ENCODE assay signal across 14 cellular contexts in genomic region chr3:149572796-149573414, GRCh38.
DNase-seq lines count a peak whose midpoint lies in the region; ATAC-seq and TF ChIP-seq lines count a peak whose summit lies in the region.
"Had no signal": no experiment of that assay in that cellular context is flagged by ENCODE, and none has a peak within 500 bp of the region (broad histone marks: within the 10 kb centered on the region; RNA-seq: fewer than 3 reads in every experiment).

No MANE protein-coding gene starts in this region.

- no peak overlapping the region for H2AK5ac ChIP-seq in H9 (ENCODE audit: insufficient read length, low read length)

- H3K36me3 ChIP-seq in adipocyte (ENCODE audit: control insufficient read depth, insufficient read depth, low read length, severe bottlenecking) (peaks cover 10% of the 10 kb centered on the region), tibial nerve (peaks cover 0 to 3% (median 0%) of the 10 kb centered on the region in 3 donors)

- peak overlapping the region; percentile 55 for H2BK12ac ChIP-seq in H9 (ENCODE audit: insufficient read length, low read depth, low read length)

- peak overlapping the region in 1 of 3 experiments; percentile 56; a peak in 1 of 7 replicates for H3K27ac Mint-ChIP-seq in H9
- H3K27ac Mint-ChIP-seq: activated T-cell treated with anti-CD3 and anti-CD28 coated beads, Interleukin-2, amount 50 U/mL, for 72 hours had no signal

- H3K9ac ChIP-seq in H9 (ENCODE audit: extremely low read depth, insufficient read length, low read length) (no peak overlapping the region), adipocyte (ENCODE audit: low read length) (peak overlapping the region; percentile 9)

- H2BK120ac ChIP-seq in H9 (ENCODE audit: low read depth, low read length, poor library complexity, severe bottlenecking): no peak overlapping the region

- H3K27ac ChIP-seq in H9 (ENCODE audit: insufficient read length, low read depth, low read length): no peak overlapping the region
- H3K27ac ChIP-seq in skin epidermis: peak overlapping the region in 17 of 21 experiments; percentile 14 to 87 (median 53)
- peak overlapping the region in 2 of 4 donors; percentile 83 to 90 for H3K27ac ChIP-seq in tibial nerve
- H3K27ac ChIP-seq: testis had no signal

- no peak overlapping the region for H4K8ac ChIP-seq in H9 (replicated peaks; ENCODE audit: insufficient read length, low read depth, low read length)

- H3K27me3 Mint-ChIP-seq in H9 (ENCODE audit: low read depth): peaks cover 9% of the 10 kb centered on the region

- peaks cover 11 to 13% (median 13%) of the 10 kb centered on the region in 3 experiments for H3K36me3 Mint-ChIP-seq in H9 (ENCODE audit: insufficient read depth in 1 of 3, low read depth in 3 of 3)

- no peak for TF ChIP-seq EP300 in tibial nerve (IDR thresholded peaks at IDR 0.05)

- H2BK20ac ChIP-seq in H9 (ENCODE audit: low read depth, low read length, poor library complexity, severe bottlenecking): no peak overlapping the region

- no peak overlapping the region; the same call in 1 of the 2 replicates for H3K4ac ChIP-seq in H9 (ENCODE audit: low read depth, low read length)

- no peak overlapping the region for H3K4me2 ChIP-seq in H9 (ENCODE audit: insufficient read depth, insufficient read length, low read length)

- H4K91ac ChIP-seq in H9 (ENCODE audit: insufficient read length, low read depth, low read length): no peak overlapping the region

- H3K56ac ChIP-seq in H9 (ENCODE audit: insufficient read length, low read depth, low read length): no peak overlapping the region

- H4K20me1 ChIP-seq in H9 (ENCODE audit: control insufficient read depth, insufficient read depth, insufficient read length): no peaks in the 10 kb centered on the region

- H2BK15ac ChIP-seq in H9 (ENCODE audit: low read depth, low read length): no peak overlapping the region

- H3K4me1 ChIP-seq in H9 (ENCODE audit: insufficient read depth, low read length): peaks cover 16% of the 10 kb centered on the region
- peaks cover 81% of the 10 kb centered on the region for H3K4me1 ChIP-seq in adipocyte (ENCODE audit: control insufficient read depth, insufficient read depth, low read length)
- H3K4me1 ChIP-seq in tibial nerve: peaks cover 0 to 84% (median 29%) of the 10 kb centered on the region in 4 donors

- no peak for TF ChIP-seq POLR2A in tibial nerve (IDR thresholded peaks at IDR 0.05)

- TF ChIP-seq CTCF in H9 (conservative IDR thresholded peaks at IDR 0.05) (no peak), fibroblast of villous mesenchyme (IDR thresholded peaks at IDR 0.05; ENCODE audit: insufficient read depth, low read depth, low read length) (no peak), tibial nerve (IDR thresholded peaks at IDR 0.05) (no peak)

- H3K27me3 ChIP-seq in H9 (ENCODE audit: insufficient read depth, low read length) (no peaks in the 10 kb centered on the region; the same call in 1 of the 2 replicates), adipocyte (replicated peaks; ENCODE audit: control insufficient read depth, insufficient read depth, low read length) (no peaks in the 10 kb centered on the region), tibial nerve (no peaks in the 10 kb centered on the region)
- H3K27me3 ChIP-seq: testis had no signal

- H3K4me3 ChIP-seq in adipocyte (ENCODE audit: low read length): peak overlapping the region; percentile 12
- H3K4me3 ChIP-seq in fibroblast of villous mesenchyme (ENCODE audit: low read depth, low read length): no peak overlapping the region
- H3K4me3 ChIP-seq in skin epidermis: no peak overlapping the region
- H3K4me3 ChIP-seq in tibial nerve: no peak overlapping the region
- H3K4me3 ChIP-seq: testis had no signal

- no peak overlapping the region for H3T11ph ChIP-seq in H9 (ENCODE audit: low read length)

- no peak overlapping the region for H2AFZ ChIP-seq in H9 (ENCODE audit: low read length)

- no peak overlapping the region for H4K5ac ChIP-seq in H9 (ENCODE audit: insufficient read length, low read depth, low read length)

- no peaks in the 10 kb centered on the region for H3K23me2 ChIP-seq in H9 (ENCODE audit: insufficient read length, low read depth, low read length, poor library complexity, severe bottlenecking)

- H3K79me2 ChIP-seq in H9 (ENCODE audit: insufficient read depth, low read length): peaks cover 3% of the 10 kb centered on the region; the same call in 1 of the 2 replicates

- WGBS in H9 (ENCODE audit: extremely low coverage, insufficient read length, low lambda C conversion rate): no CpG with 5 or more reads among the region's 6 CpGs
- WGBS in tibial nerve, 2 donors: 65 to 70% methylated on average over 6 of the region's 6 CpGs

- no peak for ATAC-seq in GM19395 (IDR thresholded peaks at IDR 0.05; ENCODE audit: unreplicated experiment)
- ATAC-seq: activated T-cell treated with anti-CD3 and anti-CD28 coated beads, Interleukin-2, amount 50 U/mL, for 72 hours had no signal

- no peak overlapping the region for H3K4me3 Mint-ChIP-seq in H9
- H3K4me3 Mint-ChIP-seq: activated T-cell treated with anti-CD3 and anti-CD28 coated beads, Interleukin-2, amount 50 U/mL, for 72 hours had no signal

- H3K23ac ChIP-seq in H9 (ENCODE audit: insufficient read length, low read depth, low read length): no peak overlapping the region

- no peak overlapping the region for H3K18ac ChIP-seq in H9 (ENCODE audit: insufficient read length, low read depth, low read length)

- DNase-seq in H9 (no peak), adipocyte (ENCODE audit: low read depth) (peak; percentile 72), fibroblast of villous mesenchyme (ENCODE audit: low read depth) (peak; percentile 51), NCI-H1436 treated with DMSO at 0.1 percent for 48 hours (lab: John Stamatoyannopoulos, UW) (no peak), tibial nerve (ENCODE audit: low spot score in 2 of 2) (no peak), cerebellum (ENCODE audit: low spot score) (no peak)
- DNase-seq: activated T-cell treated with anti-CD3 and anti-CD28 coated beads, Interleukin-2, amount 50 U/mL, for 72 hours; cortex of kidney; DMS79; NCI-H1092; stimulated activated CD4-positive, alpha-beta T cell treated with anti-CD3 and anti-CD28 coated beads, Interleukin-4, amount 100 ng/mL, for 24 hours; testis had no signal

- H3K14ac ChIP-seq in H9 (ENCODE audit: insufficient read depth, low read length): no peak overlapping the region

- H3K9me3 ChIP-seq in H9 (ENCODE audit: control insufficient read depth, low read depth, low read length): no peaks in the 10 kb centered on the region
- H3K9me3 ChIP-seq in adipocyte (ENCODE audit: control insufficient read depth, low read length): no peaks in the 10 kb centered on the region
- no peaks in the 10 kb centered on the region for H3K9me3 ChIP-seq in tibial nerve
- H3K9me3 ChIP-seq: testis had no signal

- no peaks in the 10 kb centered on the region; a peak in 1 of 5 replicates for H3K9me3 Mint-ChIP-seq in H9

- peaks cover 40 to 46% of the 10 kb centered on the region in 2 experiments for H3K4me1 Mint-ChIP-seq in H9

- H3K79me1 ChIP-seq in H9 (ENCODE audit: insufficient read depth, low read depth, low read length, poor library complexity, severe bottlenecking): no peaks in the 10 kb centered on the region

- H2BK5ac ChIP-seq in H9 (ENCODE audit: insufficient read length, low read length): no peak overlapping the region

Comparison
In these comparisons a context has a peak if more than half of its experiments do, and no peak if none do; other contexts are left out.
1. DNase-seq: peak in adipocyte (single experiment) and fibroblast of villous mesenchyme (single experiment); none in H9 (single experiment), NCI-H1436 treated with DMSO at 0.1 percent for 48 hours (single experiment), tibial nerve (0 of 2) and cerebellum (single experiment).